ENCODE assay signal across 15 cellular contexts in the genomic region with DNA sequence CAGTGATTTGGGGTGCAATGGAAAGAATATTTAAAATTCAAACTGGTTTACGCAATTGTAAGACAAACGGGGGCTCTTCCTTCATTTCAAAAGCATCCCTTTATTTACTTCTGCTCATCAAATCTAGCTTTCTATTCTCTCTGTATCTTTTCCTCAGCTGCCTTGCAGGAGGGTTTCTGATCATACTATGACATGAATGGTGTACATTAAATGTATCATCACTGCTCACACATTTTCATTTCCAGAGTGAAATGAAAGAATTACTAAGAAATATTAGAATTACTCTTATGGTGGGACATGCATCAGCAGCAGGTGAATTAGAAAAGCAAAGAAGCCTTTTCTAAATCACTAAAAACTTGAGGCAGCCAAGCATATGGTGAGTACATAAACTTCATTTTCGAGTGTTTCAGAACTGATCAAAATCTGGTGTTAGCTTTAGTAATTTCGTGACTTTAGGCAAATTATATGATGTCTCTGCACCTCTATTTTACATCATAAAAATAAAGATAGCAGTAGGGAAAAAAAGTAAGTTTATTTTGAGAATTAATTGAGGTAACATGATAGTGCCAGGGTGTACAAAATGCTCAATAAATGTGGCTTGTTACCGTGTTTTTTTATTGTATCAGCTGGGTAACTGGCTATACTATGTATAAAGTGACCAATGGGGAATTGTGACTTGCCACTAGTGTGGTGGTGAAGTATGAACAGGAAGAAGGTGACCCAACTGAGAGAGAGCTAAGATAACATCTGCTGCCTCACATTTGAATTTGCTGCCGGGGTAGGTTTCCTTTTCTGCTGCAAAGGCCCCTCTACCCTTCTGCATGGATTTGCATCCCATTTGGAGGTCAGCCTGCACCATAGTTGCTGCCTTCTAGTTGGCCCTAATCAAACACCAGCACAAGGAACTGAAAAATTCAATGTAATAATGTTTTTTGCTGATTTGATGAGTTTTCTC. TPM values are rescaled to one million over a fixed set of nuclear protein-coding genes. Genes with fewer than 3 reads are reported as not detected.
A peak's percentile ranks its signal among the peaks of the same experiment; 100 is the strongest.
DNase-seq lines count a peak whose midpoint lies in the region; ATAC-seq and TF ChIP-seq lines count a peak whose summit lies in the region.
"Had no signal": no experiment of that assay in that cellular context is flagged by ENCODE, and none has a peak within 500 bp of the region (broad histone marks: within the 10 kb centered on the region; RNA-seq: fewer than 3 reads in every experiment).

No MANE protein-coding gene starts in this region.

- H3K9me3 Mint-ChIP-seq in activated naive CD8-positive, alpha-beta T cell treated with anti-CD3 and anti-CD28 coated beads for 36 hours, result no peaks in the 10 kb centered on the region
- H3K9me3 Mint-ChIP-seq: HFFc6, mesothelial cell of epicardium had no signal

- H3K27ac Mint-ChIP-seq in activated naive CD8-positive, alpha-beta T cell treated with anti-CD3 and anti-CD28 coated beads for 36 hours, result no peak overlapping the region
- H3K27ac Mint-ChIP-seq: HFFc6, mesothelial cell of epicardium had no signal

- H3K4me3 Mint-ChIP-seq in activated naive CD8-positive, alpha-beta T cell treated with anti-CD3 and anti-CD28 coated beads for 36 hours, result no peak overlapping the region
- H3K4me3 Mint-ChIP-seq: CD14-positive monocyte, HFFc6, mesothelial cell of epicardium had no signal

- peak; percentile 27 for DNase-seq in GM20000 (ENCODE audit: low spot score)
- no peak for DNase-seq in posterior vena cava (ENCODE audit: low spot score)
- no peak for DNase-seq in activated naive CD8-positive, alpha-beta T cell treated with anti-CD3 and anti-CD28 coated beads for 36 hours
- no peak for DNase-seq in OCI-M2 (lab: John Stamatoyannopoulos, UW; ENCODE audit: unreplicated experiment)
- DNase-seq in NCI-H524 treated with DMSO at 0.1 percent for 48 hours (lab: John Stamatoyannopoulos, UW), result no peak
- DNase-seq: HFFc6, NCI-H510A, SHP77 treated with DMSO at 0.1 percent for 48 hours had no signal

- H3K36me3 Mint-ChIP-seq in activated naive CD8-positive, alpha-beta T cell treated with anti-CD3 and anti-CD28 coated beads for 36 hours, result no peaks in the 10 kb centered on the region
- H3K36me3 Mint-ChIP-seq: CD14-positive monocyte, mesothelial cell of epicardium had no signal

- intact Hi-C loops in posterior vena cava (cut with DNase I), result loop anchor here in 1 of 2 donors (5.0 kb wide), 1 partner anchor 1313 kb away; no protein-coding TSS in a partner anchor

- TF ChIP-seq CTCF in GM20000 (IDR thresholded peaks at IDR 0.05; ENCODE audit: extremely low read depth, missing control alignments), result no peak

- peak; percentile 78 for ATAC-seq in GM18858 (IDR thresholded peaks at IDR 0.05; ENCODE audit: unreplicated experiment)
- peak; percentile 86 for ATAC-seq in HG02938 (IDR thresholded peaks at IDR 0.05; ENCODE audit: unreplicated experiment)
- ATAC-seq in HG03571 (IDR thresholded peaks at IDR 0.05; ENCODE audit: unreplicated experiment), result peak; percentile 91
- ATAC-seq: esophagus mucosa had no signal

- no peaks in the 10 kb centered on the region for H3K4me1 Mint-ChIP-seq in activated naive CD8-positive, alpha-beta T cell treated with anti-CD3 and anti-CD28 coated beads for 36 hours
- H3K4me1 Mint-ChIP-seq: CD14-positive monocyte, mesothelial cell of epicardium had no signal

- H3K27me3 Mint-ChIP-seq in activated naive CD8-positive, alpha-beta T cell treated with anti-CD3 and anti-CD28 coated beads for 36 hours, result peaks cover 32% of the 10 kb centered on the region

RNA-seq across cellular contexts. Expression of a gene that starts 23.8 kb away (rescaled TPM):
- not detected for total RNA-seq in posterior vena cava
- total RNA-seq in activated naive CD8-positive, alpha-beta T cell treated with anti-CD3 and anti-CD28 coated beads for 36 hours, result not detected
- total RNA-seq: esophagus mucosa, HFFc6, mesothelial cell of epicardium, thoracic aorta had no signal

RNA-seq across cellular contexts. Expression of a gene that starts 34.4 kb away (rescaled TPM):
- total RNA-seq in posterior vena cava, result not detected
- not detected for total RNA-seq in activated naive CD8-positive, alpha-beta T cell treated with anti-CD3 and anti-CD28 coated beads for 36 hours
- total RNA-seq: HFFc6, mesothelial cell of epicardium, thoracic aorta had no signal
